In genomic region chr16:20348365-20349185, GRCh38 we compare ENCODE assay signal across 14 cellular contexts. TPM values are rescaled to one million over a fixed set of nuclear protein-coding genes. Genes with fewer than 3 reads are reported as not detected.
A peak's percentile ranks its signal among the peaks of the same experiment; 100 is the strongest.
DNase-seq lines count a peak whose midpoint lies in the region; ATAC-seq, FAIRE-seq and TF ChIP-seq lines count a peak whose summit lies in the region.
"Had no signal": no experiment of that assay in that cellular context is flagged by ENCODE, and none has a peak within 500 bp of the region (broad histone marks: within the 10 kb centered on the region; RNA-seq: fewer than 3 reads in every experiment).

No MANE protein-coding gene starts in this region.

- POLR2A ChIA-PET in activated CD8-positive, alpha-beta T cell treated with anti-CD3 and anti-CD28 coated beads, Interleukin-2, amount 10 ng/mL, durations not matched to agents 7 days and 5 days (lab: Charles Lee): no interaction called here

- no peaks in the 10 kb centered on the region for H3K9me3 ChIP-seq in liver (ENCODE audit: control insufficient read depth in 4 of 4, low read length in 3 of 4)
- H3K9me3 ChIP-seq: heart right ventricle had no signal

- no peak for ATAC-seq in activated CD8-positive, alpha-beta T cell treated with anti-CD3 and anti-CD28 coated beads, Interleukin-2, amount 10 ng/mL, durations not matched to agents 7 days and 5 days
- ATAC-seq: T-cell had no signal

- no peak overlapping the region for H3K27ac Mint-ChIP-seq in activated CD8-positive, alpha-beta T cell treated with anti-CD3 and anti-CD28 coated beads, Interleukin-2, amount 10 ng/mL, durations not matched to agents 7 days and 5 days
- H3K27ac Mint-ChIP-seq: T-cell had no signal

- no peak for TF ChIP-seq POLR2A in GM12892 (IDR thresholded peaks at IDR 0.05; ENCODE audit: low read depth, low read length)

- H3K4me3 Mint-ChIP-seq in activated CD8-positive, alpha-beta T cell treated with anti-CD3 and anti-CD28 coated beads, Interleukin-2, amount 10 ng/mL, durations not matched to agents 7 days and 5 days: no peak overlapping the region
- H3K4me3 Mint-ChIP-seq: T-cell had no signal

- TF ChIP-seq CTCF in C4-2B (conservative IDR thresholded peaks at IDR 0.05) (peak; percentile 79), liver (IDR thresholded peaks at IDR 0.05; ENCODE audit: low read depth, low read length, missing input control) (peak; percentile 38)

- peak overlapping the region in 1 of 3 donors; percentile 3 for H3K4me3 ChIP-seq in liver (ENCODE audit: low read depth in 1 of 3, low read length in 3 of 3)
- H3K4me3 ChIP-seq: heart right ventricle had no signal

- FAIRE-seq in GM12892 (lab: Jason Lieb, UNC): no peak
- FAIRE-seq: bronchial epithelial cell had no signal

- H3K4me1 Mint-ChIP-seq in activated CD8-positive, alpha-beta T cell treated with anti-CD3 and anti-CD28 coated beads, Interleukin-2, amount 10 ng/mL, durations not matched to agents 7 days and 5 days (ENCODE audit: low read depth): no peaks in the 10 kb centered on the region
- H3K4me1 Mint-ChIP-seq: T-cell had no signal

- WGBS in liver: 26% methylated on average over 77 of the region's 77 CpGs

- H3K27me3 ChIP-seq in liver (ENCODE audit: control insufficient read depth in 4 of 4, insufficient read depth in 4 of 4, low read length in 3 of 4): no peaks in the 10 kb centered on the region

- no peaks in the 10 kb centered on the region for H3K36me3 ChIP-seq in liver (ENCODE audit: control insufficient read depth in 4 of 4, insufficient read depth in 3 of 4, low read depth in 1 of 4, low read length in 3 of 4)
- H3K36me3 ChIP-seq: heart right ventricle had no signal

- no peak overlapping the region for H3K9ac ChIP-seq in liver (ENCODE audit: low read depth in 1 of 2, low read length in 2 of 2)

- DNase-seq in GM12892 (ENCODE audit: insufficient read length): peak; percentile 10
- peak; percentile 80 to 85 for DNase-seq in SHP77 (lab: John Stamatoyannopoulos, UW)
- DNase-seq in activated CD8-positive, alpha-beta T cell treated with anti-CD3 and anti-CD28 coated beads, Interleukin-2, amount 10 ng/mL, durations not matched to agents 7 days and 5 days: no peak
- no peak for DNase-seq in NCI-H1436 treated with DMSO at 0.1 percent for 48 hours (lab: John Stamatoyannopoulos, UW)
- no peak for DNase-seq in SIG-M5 (lab: John Stamatoyannopoulos, UW)
- no peak for DNase-seq in SK-N-DZ (ENCODE audit: low spot score)
- DNase-seq: activated naive CD4-positive, alpha-beta T cell; AML-193; heart right ventricle; T-cell had no signal

- no peaks in the 10 kb centered on the region for H3K9me3 Mint-ChIP-seq in activated CD8-positive, alpha-beta T cell treated with anti-CD3 and anti-CD28 coated beads, Interleukin-2, amount 10 ng/mL, durations not matched to agents 7 days and 5 days (ENCODE audit: insufficient read depth)
- H3K9me3 Mint-ChIP-seq: T-cell had no signal

- H3K27ac ChIP-seq in C4-2B (no peak overlapping the region), liver (ENCODE audit: low read depth in 1 of 2, low read length in 2 of 2) (no peak overlapping the region)
- H3K27ac ChIP-seq: heart right ventricle had no signal

- peak; percentile 65 to 79 for TF ChIP-seq RAD21 in liver (IDR thresholded peaks at IDR 0.05)

- no peaks in the 10 kb centered on the region for H3K27me3 Mint-ChIP-seq in activated CD8-positive, alpha-beta T cell treated with anti-CD3 and anti-CD28 coated beads, Interleukin-2, amount 10 ng/mL, durations not matched to agents 7 days and 5 days (ENCODE audit: low read depth)

- CTCF ChIA-PET in activated CD8-positive, alpha-beta T cell treated with anti-CD3 and anti-CD28 coated beads, Interleukin-2, amount 10 ng/mL, durations not matched to agents 7 days and 5 days (lab: Charles Lee): no interaction called here

- no peaks in the 10 kb centered on the region for H3K36me3 Mint-ChIP-seq in activated CD8-positive, alpha-beta T cell treated with anti-CD3 and anti-CD28 coated beads, Interleukin-2, amount 10 ng/mL, durations not matched to agents 7 days and 5 days (ENCODE audit: low read depth)
- H3K36me3 Mint-ChIP-seq: T-cell had no signal

- peaks cover 0 to 6% (median 2%) of the 10 kb centered on the region in 4 donors for H3K4me1 ChIP-seq in liver (ENCODE audit: control insufficient read depth in 4 of 4, insufficient read depth in 4 of 4, low read length in 3 of 4)
- H3K4me1 ChIP-seq: heart right ventricle had no signal

TF ChIP-seq in liver, 16 proteins besides CTCF, POLR2A, EP300 and RAD21:
- TF ChIP-seq FOXA1 (IDR thresholded peaks at IDR 0.05) (no peak), GABPA (IDR thresholded peaks at IDR 0.05 in 1 of 2, conservative IDR thresholded peaks at IDR 0.05 in 1 of 2) (no peak), HNF4A (conservative IDR thresholded peaks at IDR 0.05) (no peak), JUND (IDR thresholded peaks at IDR 0.05) (no peak), SP1 (IDR thresholded peaks at IDR 0.05) (no peak), ATF3 (IDR thresholded peaks at IDR 0.05) (no peak)

RNA-seq across cellular contexts. Expression of gene UMOD, which starts 3.9 kb away (rescaled TPM):
- polyA plus RNA-seq in GM12892 (2012; ENCODE audit: missing spikeins): not detected
- total RNA-seq in liver: not detected
- not detected for polyA plus RNA-seq in liver
- total RNA-seq in activated CD8-positive, alpha-beta T cell treated with anti-CD3 and anti-CD28 coated beads, Interleukin-2, amount 10 ng/mL, durations not matched to agents 7 days and 5 days: not detected
- not detected in 2 replicates for polyA plus RNA-seq in SK-N-DZ (2014; cell fraction: cytosol; rRNA removed)
- not detected in 2 replicates for polyA plus RNA-seq in SK-N-DZ (2014; cell fraction: nucleus; rRNA removed)
- total RNA-seq: bronchial epithelial cell, heart right ventricle, osteoblast, T-cell had no signal
- polyA plus RNA-seq: heart right ventricle had no signal

RNA-seq across cellular contexts. Expression of gene GP2, which starts 21.3 kb away (rescaled TPM):
- not detected for polyA plus RNA-seq in GM12892 (2012; ENCODE audit: missing spikeins)
- total RNA-seq in liver: under 1 TPM; 0.09 to 0.25 TPM
- under 1 TPM; 0.29 to 0.31 TPM for polyA plus RNA-seq in liver
- not detected for total RNA-seq in activated CD8-positive, alpha-beta T cell treated with anti-CD3 and anti-CD28 coated beads, Interleukin-2, amount 10 ng/mL, durations not matched to agents 7 days and 5 days
- polyA plus RNA-seq in SK-N-DZ (2014; cell fraction: cytosol; rRNA removed): not detected in 2 replicates
- polyA plus RNA-seq in SK-N-DZ (2014; cell fraction: nucleus; rRNA removed): not detected in 2 replicates
- total RNA-seq: bronchial epithelial cell, osteoblast had no signal

RNA-seq across cellular contexts. Expression of gene PDILT, which starts 56.0 kb away (rescaled TPM):
- not detected for polyA plus RNA-seq in GM12892 (2012; ENCODE audit: missing spikeins)
- total RNA-seq in liver: not detected
- polyA plus RNA-seq in liver: not detected
- total RNA-seq in activated CD8-positive, alpha-beta T cell treated with anti-CD3 and anti-CD28 coated beads, Interleukin-2, amount 10 ng/mL, durations not matched to agents 7 days and 5 days: not detected
- polyA plus RNA-seq in SK-N-DZ (2014; cell fraction: cytosol; rRNA removed): not detected in 2 replicates
- polyA plus RNA-seq in SK-N-DZ (2014; cell fraction: nucleus; rRNA removed): not detected in 2 replicates
- total RNA-seq: bronchial epithelial cell, heart right ventricle, osteoblast, T-cell had no signal
- polyA plus RNA-seq: heart right ventricle had no signal

Comparison
In these comparisons a context has a peak if more than half of its experiments do, and no peak if none do; other contexts are left out.
1. DNase-seq: peak in GM12892 (single experiment) and SHP77 (2 of 2); none in activated CD8-positive, alpha-beta T cell treated with anti-CD3 and anti-CD28 coated beads, Interleukin-2, amount 10 ng/mL, durations not matched to agents 7 days and 5 days (single experiment), NCI-H1436 treated with DMSO at 0.1 percent for 48 hours (single experiment), SIG-M5 (single experiment) and SK-N-DZ (single experiment).